ENCODE assay signal across 1 cellular context in the genomic region with DNA sequence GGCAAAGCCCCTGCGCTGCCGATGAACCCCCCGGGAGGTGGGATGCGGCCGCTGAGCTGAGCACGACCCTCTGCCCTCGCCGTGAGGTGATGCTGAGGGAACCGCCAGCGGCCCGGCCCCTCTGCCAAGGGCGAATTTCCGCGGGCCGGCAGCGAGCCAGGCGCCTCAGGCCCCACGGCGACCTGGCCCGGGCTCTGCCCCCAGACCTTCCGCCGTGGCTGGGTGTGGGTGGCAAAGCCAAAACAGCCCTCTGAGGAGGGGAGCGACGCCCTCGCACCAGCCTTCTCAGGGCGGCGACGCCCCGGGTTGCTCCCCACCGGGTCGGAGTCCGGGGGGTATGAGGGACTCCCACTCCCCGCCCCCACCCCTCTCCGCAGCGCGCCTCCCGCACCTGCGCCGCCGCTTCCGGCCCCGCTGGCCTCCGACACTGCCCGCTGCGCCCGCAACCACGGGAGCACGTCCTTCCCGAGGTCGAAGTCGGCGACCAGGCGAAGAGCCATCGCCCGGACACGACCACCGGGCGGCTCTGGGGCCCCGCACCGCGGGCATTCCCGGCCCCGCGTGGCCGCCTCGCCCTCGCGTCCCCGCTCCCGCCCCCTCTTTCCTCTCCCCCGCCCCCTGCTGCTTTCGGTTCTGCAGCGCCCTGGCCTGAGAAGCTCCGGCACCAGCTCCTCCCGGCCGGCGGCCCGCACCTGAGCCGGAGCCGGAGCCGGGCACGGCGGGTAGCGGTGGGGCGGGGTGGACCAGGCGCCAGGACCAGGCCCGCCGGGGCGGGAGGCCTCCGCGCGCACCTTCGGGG.
TF ChIP-seq lines count a peak whose summit lies in the region.

A gene with protein sequence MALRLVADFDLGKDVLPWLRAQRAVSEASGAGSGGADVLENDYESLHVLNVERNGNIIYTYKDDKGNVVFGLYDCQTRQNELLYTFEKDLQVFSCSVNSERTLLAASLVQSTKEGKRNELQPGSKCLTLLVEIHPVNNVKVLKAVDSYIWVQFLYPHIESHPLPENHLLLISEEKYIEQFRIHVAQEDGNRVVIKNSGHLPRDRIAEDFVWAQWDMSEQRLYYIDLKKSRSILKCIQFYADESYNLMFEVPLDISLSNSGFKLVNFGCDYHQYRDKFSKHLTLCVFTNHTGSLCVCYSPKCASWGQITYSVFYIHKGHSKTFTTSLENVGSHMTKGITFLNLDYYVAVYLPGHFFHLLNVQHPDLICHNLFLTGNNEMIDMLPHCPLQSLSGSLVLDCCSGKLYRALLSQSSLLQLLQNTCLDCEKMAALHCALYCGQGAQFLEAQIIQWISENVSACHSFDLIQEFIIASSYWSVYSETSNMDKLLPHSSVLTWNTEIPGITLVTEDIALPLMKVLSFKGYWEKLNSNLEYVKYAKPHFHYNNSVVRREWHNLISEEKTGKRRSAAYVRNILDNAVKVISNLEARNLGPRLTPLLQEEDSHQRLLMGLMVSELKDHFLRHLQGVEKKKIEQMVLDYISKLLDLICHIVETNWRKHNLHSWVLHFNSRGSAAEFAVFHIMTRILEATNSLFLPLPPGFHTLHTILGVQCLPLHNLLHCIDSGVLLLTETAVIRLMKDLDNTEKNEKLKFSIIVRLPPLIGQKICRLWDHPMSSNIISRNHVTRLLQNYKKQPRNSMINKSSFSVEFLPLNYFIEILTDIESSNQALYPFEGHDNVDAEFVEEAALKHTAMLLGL (minus strand): TSS at position 528 of the 799 bp plus-strand sequence. CDS start 28 bp downstream, at position 500.

TF ChIP-seq in WTC11, 78 proteins besides CTCF, POLR2A, EP300 and RAD21 (continued from another document and continues in another):
- no peak for TF ChIP-seq MLX (CRISPR knock-in tag; IDR thresholded peaks at IDR 0.05)
- TF ChIP-seq CDX4 (CRISPR knock-in tag; IDR thresholded peaks at IDR 0.05; ENCODE audit: borderline replicate concordance): no peak
- TF ChIP-seq CREB1 (CRISPR knock-in tag; IDR thresholded peaks at IDR 0.05): no peak
- no peak for TF ChIP-seq NFATC4 (CRISPR knock-in tag; IDR thresholded peaks at IDR 0.05)
- TF ChIP-seq, protein P1, sequence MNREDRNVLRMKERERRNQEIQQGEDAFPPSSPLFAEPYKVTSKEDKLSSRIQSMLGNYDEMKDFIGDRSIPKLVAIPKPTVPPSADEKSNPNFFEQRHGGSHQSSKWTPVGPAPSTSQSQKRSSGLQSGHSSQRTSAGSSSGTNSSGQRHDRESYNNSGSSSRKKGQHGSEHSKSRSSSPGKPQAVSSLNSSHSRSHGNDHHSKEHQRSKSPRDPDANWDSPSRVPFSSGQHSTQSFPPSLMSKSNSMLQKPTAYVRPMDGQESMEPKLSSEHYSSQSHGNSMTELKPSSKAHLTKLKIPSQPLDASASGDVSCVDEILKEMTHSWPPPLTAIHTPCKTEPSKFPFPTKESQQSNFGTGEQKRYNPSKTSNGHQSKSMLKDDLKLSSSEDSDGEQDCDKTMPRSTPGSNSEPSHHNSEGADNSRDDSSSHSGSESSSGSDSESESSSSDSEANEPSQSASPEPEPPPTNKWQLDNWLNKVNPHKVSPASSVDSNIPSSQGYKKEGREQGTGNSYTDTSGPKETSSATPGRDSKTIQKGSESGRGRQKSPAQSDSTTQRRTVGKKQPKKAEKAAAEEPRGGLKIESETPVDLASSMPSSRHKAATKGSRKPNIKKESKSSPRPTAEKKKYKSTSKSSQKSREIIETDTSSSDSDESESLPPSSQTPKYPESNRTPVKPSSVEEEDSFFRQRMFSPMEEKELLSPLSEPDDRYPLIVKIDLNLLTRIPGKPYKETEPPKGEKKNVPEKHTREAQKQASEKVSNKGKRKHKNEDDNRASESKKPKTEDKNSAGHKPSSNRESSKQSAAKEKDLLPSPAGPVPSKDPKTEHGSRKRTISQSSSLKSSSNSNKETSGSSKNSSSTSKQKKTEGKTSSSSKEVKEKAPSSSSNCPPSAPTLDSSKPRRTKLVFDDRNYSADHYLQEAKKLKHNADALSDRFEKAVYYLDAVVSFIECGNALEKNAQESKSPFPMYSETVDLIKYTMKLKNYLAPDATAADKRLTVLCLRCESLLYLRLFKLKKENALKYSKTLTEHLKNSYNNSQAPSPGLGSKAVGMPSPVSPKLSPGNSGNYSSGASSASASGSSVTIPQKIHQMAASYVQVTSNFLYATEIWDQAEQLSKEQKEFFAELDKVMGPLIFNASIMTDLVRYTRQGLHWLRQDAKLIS (CRISPR knock-in tag; IDR thresholded peaks at IDR 0.05; ENCODE audit: borderline replicate concordance): no peak
- no peak; the same call in 1 of the 2 replicates for TF ChIP-seq MYBL2 (CRISPR knock-in tag; IDR thresholded peaks at IDR 0.05)
- TF ChIP-seq RELA (CRISPR knock-in tag; IDR thresholded peaks at IDR 0.05; ENCODE audit: borderline replicate concordance): no peak
- TF ChIP-seq, protein P2, sequence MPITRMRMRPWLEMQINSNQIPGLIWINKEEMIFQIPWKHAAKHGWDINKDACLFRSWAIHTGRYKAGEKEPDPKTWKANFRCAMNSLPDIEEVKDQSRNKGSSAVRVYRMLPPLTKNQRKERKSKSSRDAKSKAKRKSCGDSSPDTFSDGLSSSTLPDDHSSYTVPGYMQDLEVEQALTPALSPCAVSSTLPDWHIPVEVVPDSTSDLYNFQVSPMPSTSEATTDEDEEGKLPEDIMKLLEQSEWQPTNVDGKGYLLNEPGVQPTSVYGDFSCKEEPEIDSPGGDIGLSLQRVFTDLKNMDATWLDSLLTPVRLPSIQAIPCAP (CRISPR knock-in tag; IDR thresholded peaks at IDR 0.05): no peak
- TF ChIP-seq ZNF396 (CRISPR knock-in tag; IDR thresholded peaks at IDR 0.05; ENCODE audit: borderline replicate concordance): no peak
- TF ChIP-seq ZNF671 (CRISPR knock-in tag; IDR thresholded peaks at IDR 0.05): no peak
- TF ChIP-seq TEAD1 (CRISPR knock-in tag; IDR thresholded peaks at IDR 0.05): 0 out of 2 replicates have a peak, but pooled peaks have one; percentile 31
- TF ChIP-seq E2F4 (CRISPR knock-in tag; IDR thresholded peaks at IDR 0.05; ENCODE audit: borderline replicate concordance, low read depth): no peak; the same call in 1 of the 2 replicates
- TF ChIP-seq ZNF138 (CRISPR knock-in tag; conservative IDR thresholded peaks at IDR 0.05): no peak
- TF ChIP-seq CREM (CRISPR knock-in tag; IDR thresholded peaks at IDR 0.05): no peak
- no peak for TF ChIP-seq SMAD3 (CRISPR knock-in tag; IDR thresholded peaks at IDR 0.05; ENCODE audit: borderline replicate concordance)
- no peak for TF ChIP-seq ELF4 (CRISPR knock-in tag; IDR thresholded peaks at IDR 0.05; ENCODE audit: low read depth)
- no peak for TF ChIP-seq MXD4 (CRISPR knock-in tag; IDR thresholded peaks at IDR 0.05; ENCODE audit: borderline replicate concordance)
- TF ChIP-seq, protein P3, sequence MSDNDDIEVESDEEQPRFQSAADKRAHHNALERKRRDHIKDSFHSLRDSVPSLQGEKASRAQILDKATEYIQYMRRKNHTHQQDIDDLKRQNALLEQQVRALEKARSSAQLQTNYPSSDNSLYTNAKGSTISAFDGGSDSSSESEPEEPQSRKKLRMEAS (CRISPR knock-in tag; IDR thresholded peaks at IDR 0.05): peak; percentile 68; the same call in 1 of the 2 replicates
- TF ChIP-seq, protein P4, sequence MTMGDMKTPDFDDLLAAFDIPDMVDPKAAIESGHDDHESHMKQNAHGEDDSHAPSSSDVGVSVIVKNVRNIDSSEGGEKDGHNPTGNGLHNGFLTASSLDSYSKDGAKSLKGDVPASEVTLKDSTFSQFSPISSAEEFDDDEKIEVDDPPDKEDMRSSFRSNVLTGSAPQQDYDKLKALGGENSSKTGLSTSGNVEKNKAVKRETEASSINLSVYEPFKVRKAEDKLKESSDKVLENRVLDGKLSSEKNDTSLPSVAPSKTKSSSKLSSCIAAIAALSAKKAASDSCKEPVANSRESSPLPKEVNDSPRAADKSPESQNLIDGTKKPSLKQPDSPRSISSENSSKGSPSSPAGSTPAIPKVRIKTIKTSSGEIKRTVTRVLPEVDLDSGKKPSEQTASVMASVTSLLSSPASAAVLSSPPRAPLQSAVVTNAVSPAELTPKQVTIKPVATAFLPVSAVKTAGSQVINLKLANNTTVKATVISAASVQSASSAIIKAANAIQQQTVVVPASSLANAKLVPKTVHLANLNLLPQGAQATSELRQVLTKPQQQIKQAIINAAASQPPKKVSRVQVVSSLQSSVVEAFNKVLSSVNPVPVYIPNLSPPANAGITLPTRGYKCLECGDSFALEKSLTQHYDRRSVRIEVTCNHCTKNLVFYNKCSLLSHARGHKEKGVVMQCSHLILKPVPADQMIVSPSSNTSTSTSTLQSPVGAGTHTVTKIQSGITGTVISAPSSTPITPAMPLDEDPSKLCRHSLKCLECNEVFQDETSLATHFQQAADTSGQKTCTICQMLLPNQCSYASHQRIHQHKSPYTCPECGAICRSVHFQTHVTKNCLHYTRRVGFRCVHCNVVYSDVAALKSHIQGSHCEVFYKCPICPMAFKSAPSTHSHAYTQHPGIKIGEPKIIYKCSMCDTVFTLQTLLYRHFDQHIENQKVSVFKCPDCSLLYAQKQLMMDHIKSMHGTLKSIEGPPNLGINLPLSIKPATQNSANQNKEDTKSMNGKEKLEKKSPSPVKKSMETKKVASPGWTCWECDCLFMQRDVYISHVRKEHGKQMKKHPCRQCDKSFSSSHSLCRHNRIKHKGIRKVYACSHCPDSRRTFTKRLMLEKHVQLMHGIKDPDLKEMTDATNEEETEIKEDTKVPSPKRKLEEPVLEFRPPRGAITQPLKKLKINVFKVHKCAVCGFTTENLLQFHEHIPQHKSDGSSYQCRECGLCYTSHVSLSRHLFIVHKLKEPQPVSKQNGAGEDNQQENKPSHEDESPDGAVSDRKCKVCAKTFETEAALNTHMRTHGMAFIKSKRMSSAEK (CRISPR knock-in tag; IDR thresholded peaks at IDR 0.05; ENCODE audit: borderline replicate concordance): no peak
- 0 out of 2 replicates have a peak, but pooled peaks have one; percentile 73 for TF ChIP-seq ZNF219 (CRISPR knock-in tag; IDR thresholded peaks at IDR 0.05; ENCODE audit: borderline replicate concordance)
- TF ChIP-seq, protein P5, sequence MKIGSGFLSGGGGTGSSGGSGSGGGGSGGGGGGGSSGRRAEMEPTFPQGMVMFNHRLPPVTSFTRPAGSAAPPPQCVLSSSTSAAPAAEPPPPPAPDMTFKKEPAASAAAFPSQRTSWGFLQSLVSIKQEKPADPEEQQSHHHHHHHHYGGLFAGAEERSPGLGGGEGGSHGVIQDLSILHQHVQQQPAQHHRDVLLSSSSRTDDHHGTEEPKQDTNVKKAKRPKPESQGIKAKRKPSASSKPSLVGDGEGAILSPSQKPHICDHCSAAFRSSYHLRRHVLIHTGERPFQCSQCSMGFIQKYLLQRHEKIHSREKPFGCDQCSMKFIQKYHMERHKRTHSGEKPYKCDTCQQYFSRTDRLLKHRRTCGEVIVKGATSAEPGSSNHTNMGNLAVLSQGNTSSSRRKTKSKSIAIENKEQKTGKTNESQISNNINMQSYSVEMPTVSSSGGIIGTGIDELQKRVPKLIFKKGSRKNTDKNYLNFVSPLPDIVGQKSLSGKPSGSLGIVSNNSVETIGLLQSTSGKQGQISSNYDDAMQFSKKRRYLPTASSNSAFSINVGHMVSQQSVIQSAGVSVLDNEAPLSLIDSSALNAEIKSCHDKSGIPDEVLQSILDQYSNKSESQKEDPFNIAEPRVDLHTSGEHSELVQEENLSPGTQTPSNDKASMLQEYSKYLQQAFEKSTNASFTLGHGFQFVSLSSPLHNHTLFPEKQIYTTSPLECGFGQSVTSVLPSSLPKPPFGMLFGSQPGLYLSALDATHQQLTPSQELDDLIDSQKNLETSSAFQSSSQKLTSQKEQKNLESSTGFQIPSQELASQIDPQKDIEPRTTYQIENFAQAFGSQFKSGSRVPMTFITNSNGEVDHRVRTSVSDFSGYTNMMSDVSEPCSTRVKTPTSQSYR (CRISPR knock-in tag; IDR thresholded peaks at IDR 0.05): 0 out of 2 replicates have a peak, but pooled peaks have one; percentile 34
- no peak for TF ChIP-seq ZSCAN18 (CRISPR knock-in tag; IDR thresholded peaks at IDR 0.05)
- TF ChIP-seq, protein P6, sequence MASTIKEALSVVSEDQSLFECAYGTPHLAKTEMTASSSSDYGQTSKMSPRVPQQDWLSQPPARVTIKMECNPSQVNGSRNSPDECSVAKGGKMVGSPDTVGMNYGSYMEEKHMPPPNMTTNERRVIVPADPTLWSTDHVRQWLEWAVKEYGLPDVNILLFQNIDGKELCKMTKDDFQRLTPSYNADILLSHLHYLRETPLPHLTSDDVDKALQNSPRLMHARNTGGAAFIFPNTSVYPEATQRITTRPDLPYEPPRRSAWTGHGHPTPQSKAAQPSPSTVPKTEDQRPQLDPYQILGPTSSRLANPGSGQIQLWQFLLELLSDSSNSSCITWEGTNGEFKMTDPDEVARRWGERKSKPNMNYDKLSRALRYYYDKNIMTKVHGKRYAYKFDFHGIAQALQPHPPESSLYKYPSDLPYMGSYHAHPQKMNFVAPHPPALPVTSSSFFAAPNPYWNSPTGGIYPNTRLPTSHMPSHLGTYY (CRISPR knock-in tag; IDR thresholded peaks at IDR 0.05): no peak
- no peak for TF ChIP-seq SOX15 (CRISPR knock-in tag; IDR thresholded peaks at IDR 0.05)
- no peak for TF ChIP-seq OVOL2 (CRISPR knock-in tag; IDR thresholded peaks at IDR 0.05; ENCODE audit: borderline replicate concordance)
- TF ChIP-seq NR1H2 (CRISPR knock-in tag; IDR thresholded peaks at IDR 0.05): no peak
- no peak for TF ChIP-seq ZNF121 (CRISPR knock-in tag; IDR thresholded peaks at IDR 0.05)
- no peak for TF ChIP-seq GABPB1 (CRISPR knock-in tag; IDR thresholded peaks at IDR 0.05)
- TF ChIP-seq FOXK1 (CRISPR knock-in tag; IDR thresholded peaks at IDR 0.05): 0 out of 2 replicates have a peak, but pooled peaks have one; percentile 7
- no peak for TF ChIP-seq TEAD4 (CRISPR knock-in tag; IDR thresholded peaks at IDR 0.05)
- TF ChIP-seq SP1 (CRISPR knock-in tag; conservative IDR thresholded peaks at IDR 0.05): 0 out of 2 replicates have a peak, but pooled peaks have one; percentile 32
